Comparison of ENCODE assay signal across 1 cellular context in genomic region chr17:74745548-74746177, GRCh38.
TF ChIP-seq lines count a peak whose summit lies in the region.

No MANE protein-coding gene starts in this region.

TF ChIP-seq in K562, 482 proteins besides CTCF, POLR2A, EP300 and RAD21:
- TF ChIP-seq NFE2L1 (tag; IDR thresholded peaks at IDR 0.05; ENCODE audit: borderline replicate concordance, low read depth) (no peak), ZNF324 (CRISPR knock-in tag; IDR thresholded peaks at IDR 0.05) (no peak), TBP (optimal IDR thresholded peaks at IDR 0.05; ENCODE audit: low read depth, low read length) (no peak), CHD7 (IDR thresholded peaks at IDR 0.05; ENCODE audit: low read depth, low read length) (no peak), DLX4 (CRISPR knock-in tag; IDR thresholded peaks at IDR 0.05) (no peak), ESRRA (IDR thresholded peaks at IDR 0.05; ENCODE audit: borderline replicate concordance, low read depth) (no peak), THRAP3 (IDR thresholded peaks at IDR 0.05; ENCODE audit: borderline replicate concordance) (no peak), CBFA2T2 (conservative IDR thresholded peaks at IDR 0.05) (no peak), PRMT5 (CRISPR knock-in tag; IDR thresholded peaks at IDR 0.05) (no peak), THRA (IDR thresholded peaks at IDR 0.05) (no peak)
